ENCODE assay signal across 2 cellular contexts in the genomic region with DNA sequence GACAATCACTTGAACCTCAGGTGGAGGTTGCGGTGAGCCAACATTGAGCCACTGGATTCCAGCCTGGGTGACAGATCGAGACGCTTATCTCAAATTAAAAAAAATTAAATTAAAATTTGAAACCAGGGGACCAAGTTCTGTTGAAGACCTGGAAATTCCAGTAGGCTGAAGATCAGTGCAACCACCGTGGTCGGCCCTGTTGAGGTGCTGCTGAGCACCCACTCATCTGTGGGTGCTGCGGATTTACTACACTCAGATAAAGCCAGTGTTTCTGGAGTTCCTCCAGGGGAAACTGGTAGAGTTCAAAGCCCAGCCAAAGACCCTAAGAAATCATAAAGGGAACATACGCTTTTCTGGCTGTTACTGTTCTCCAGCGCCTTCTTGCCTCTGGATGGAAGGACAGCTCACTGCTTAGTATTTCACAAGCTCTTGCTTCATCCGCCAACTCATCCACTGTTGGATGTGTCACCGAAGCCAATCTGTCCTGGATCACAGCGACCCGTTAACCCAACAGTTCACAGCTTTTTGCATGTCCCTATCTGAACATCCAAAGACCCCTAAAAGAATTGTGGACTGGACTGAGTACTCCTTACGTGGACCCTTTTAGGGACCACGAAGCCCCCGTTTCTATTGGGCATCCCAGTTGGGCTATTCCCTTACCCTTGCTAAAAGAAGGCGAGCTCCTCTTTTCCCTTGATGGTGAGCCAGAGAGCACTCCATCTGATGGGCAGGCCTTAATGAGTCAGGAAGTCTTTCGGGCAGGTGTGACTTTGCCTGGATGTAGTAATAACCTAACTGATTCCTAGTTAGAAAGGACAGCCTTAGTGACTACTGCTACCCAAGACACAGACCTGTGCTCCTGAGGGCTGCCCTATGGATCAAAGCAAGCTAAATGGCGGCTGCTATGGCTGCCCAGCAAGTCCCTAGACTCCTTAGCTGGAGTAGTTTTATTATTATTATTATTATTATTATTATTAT.
TF ChIP-seq lines count a peak whose summit lies in the region.

No MANE protein-coding gene starts in this region.

TF ChIP-seq in SK-N-SH, 30 proteins besides CTCF, POLR2A, EP300 and RAD21 (continued from another document):
- TF ChIP-seq YY1 (IDR thresholded peaks at IDR 0.05; ENCODE audit: low read depth) (no peak), TAF1 (IDR thresholded peaks at IDR 0.05; ENCODE audit: borderline replicate concordance, low read depth, low read length) (no peak), EZH2phosphoT487 (IDR thresholded peaks at IDR 0.05; ENCODE audit: borderline replicate concordance, low read depth) (no peak), FOXM1 (IDR thresholded peaks at IDR 0.05; ENCODE audit: low read depth) (no peak), CHD2 (IDR thresholded peaks at IDR 0.05; ENCODE audit: low read length, partially characterized antibody) (no peak), FOSL2 (IDR thresholded peaks at IDR 0.05; ENCODE audit: borderline replicate concordance, low read depth) (no peak), ELF1 (IDR thresholded peaks at IDR 0.05) (no peak), REST (IDR thresholded peaks at IDR 0.05; ENCODE audit: low read depth, low read length) (no peak), JUND (IDR thresholded peaks at IDR 0.05) (no peak), RCOR1 (IDR thresholded peaks at IDR 0.05; ENCODE audit: low read length) (no peak)
- TF ChIP-seq, protein P1, sequence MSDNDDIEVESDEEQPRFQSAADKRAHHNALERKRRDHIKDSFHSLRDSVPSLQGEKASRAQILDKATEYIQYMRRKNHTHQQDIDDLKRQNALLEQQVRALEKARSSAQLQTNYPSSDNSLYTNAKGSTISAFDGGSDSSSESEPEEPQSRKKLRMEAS (IDR thresholded peaks at IDR 0.05; ENCODE audit: low read depth) = no peak
- TF ChIP-seq, protein P2, sequence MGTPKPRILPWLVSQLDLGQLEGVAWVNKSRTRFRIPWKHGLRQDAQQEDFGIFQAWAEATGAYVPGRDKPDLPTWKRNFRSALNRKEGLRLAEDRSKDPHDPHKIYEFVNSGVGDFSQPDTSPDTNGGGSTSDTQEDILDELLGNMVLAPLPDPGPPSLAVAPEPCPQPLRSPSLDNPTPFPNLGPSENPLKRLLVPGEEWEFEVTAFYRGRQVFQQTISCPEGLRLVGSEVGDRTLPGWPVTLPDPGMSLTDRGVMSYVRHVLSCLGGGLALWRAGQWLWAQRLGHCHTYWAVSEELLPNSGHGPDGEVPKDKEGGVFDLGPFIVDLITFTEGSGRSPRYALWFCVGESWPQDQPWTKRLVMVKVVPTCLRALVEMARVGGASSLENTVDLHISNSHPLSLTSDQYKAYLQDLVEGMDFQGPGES (IDR thresholded peaks at IDR 0.05; ENCODE audit: low read depth, low read length) = no peak
- TF ChIP-seq, protein P3, sequence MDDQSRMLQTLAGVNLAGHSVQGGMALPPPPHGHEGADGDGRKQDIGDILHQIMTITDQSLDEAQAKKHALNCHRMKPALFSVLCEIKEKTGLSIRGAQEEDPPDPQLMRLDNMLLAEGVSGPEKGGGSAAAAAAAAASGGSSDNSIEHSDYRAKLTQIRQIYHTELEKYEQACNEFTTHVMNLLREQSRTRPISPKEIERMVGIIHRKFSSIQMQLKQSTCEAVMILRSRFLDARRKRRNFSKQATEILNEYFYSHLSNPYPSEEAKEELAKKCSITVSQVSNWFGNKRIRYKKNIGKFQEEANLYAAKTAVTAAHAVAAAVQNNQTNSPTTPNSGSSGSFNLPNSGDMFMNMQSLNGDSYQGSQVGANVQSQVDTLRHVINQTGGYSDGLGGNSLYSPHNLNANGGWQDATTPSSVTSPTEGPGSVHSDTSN (IDR thresholded peaks at IDR 0.05) = no peak

TF ChIP-seq in SK-N-SH treated with all-trans-retinoic acid at 6 μM for 48 hours, 23 proteins besides CTCF, POLR2A, EP300 and RAD21 (continued from another document):
- TF ChIP-seq, protein P4, sequence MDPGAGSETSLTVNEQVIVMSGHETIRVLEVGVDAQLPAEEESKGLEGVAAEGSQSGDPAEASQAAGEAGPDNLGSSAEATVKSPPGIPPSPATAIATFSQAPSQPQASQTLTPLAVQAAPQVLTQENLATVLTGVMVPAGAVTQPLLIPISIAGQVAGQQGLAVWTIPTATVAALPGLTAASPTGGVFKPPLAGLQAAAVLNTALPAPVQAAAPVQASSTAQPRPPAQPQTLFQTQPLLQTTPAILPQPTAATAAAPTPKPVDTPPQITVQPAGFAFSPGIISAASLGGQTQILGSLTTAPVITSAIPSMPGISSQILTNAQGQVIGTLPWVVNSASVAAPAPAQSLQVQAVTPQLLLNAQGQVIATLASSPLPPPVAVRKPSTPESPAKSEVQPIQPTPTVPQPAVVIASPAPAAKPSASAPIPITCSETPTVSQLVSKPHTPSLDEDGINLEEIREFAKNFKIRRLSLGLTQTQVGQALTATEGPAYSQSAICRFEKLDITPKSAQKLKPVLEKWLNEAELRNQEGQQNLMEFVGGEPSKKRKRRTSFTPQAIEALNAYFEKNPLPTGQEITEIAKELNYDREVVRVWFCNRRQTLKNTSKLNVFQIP (CRISPR knock-in tag; IDR thresholded peaks at IDR 0.05; ENCODE audit: borderline replicate concordance, low read depth) = no peak
- no peak for TF ChIP-seq ZNF8 (CRISPR knock-in tag; IDR thresholded peaks at IDR 0.05)
- TF ChIP-seq ZNF565 (CRISPR knock-in tag; conservative IDR thresholded peaks at IDR 0.05; ENCODE audit: low read depth) = no peak
- TF ChIP-seq, protein P5, sequence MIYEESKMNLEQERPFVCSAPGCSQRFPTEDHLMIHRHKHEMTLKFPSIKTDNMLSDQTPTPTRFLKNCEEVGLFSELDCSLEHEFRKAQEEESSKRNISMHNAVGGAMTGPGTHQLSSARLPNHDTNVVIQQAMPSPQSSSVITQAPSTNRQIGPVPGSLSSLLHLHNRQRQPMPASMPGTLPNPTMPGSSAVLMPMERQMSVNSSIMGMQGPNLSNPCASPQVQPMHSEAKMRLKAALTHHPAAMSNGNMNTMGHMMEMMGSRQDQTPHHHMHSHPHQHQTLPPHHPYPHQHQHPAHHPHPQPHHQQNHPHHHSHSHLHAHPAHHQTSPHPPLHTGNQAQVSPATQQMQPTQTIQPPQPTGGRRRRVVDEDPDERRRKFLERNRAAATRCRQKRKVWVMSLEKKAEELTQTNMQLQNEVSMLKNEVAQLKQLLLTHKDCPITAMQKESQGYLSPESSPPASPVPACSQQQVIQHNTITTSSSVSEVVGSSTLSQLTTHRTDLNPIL (CRISPR knock-in tag; IDR thresholded peaks at IDR 0.05; ENCODE audit: low read depth) = no peak
- no peak for TF ChIP-seq CSDC2 (CRISPR knock-in tag; IDR thresholded peaks at IDR 0.05)
- TF ChIP-seq ZC3H10 (CRISPR knock-in tag; IDR thresholded peaks at IDR 0.05) = no peak
